ENCODE assay signal across 14 cellular contexts in genomic region chrX:108223606-108224005, GRCh38.
"Had no signal": no experiment of that assay in that cellular context is flagged by ENCODE, and none has a peak within 500 bp of the region (broad histone marks: within the 10 kb centered on the region; RNA-seq: fewer than 3 reads in every experiment).

No MANE protein-coding gene starts in this region.

- H3K4me1 Mint-ChIP-seq: stimulated activated memory B cell treated with anti-CD40 and anti-IgM and Interleukin-4, amounts not matched to agents 10 μg/mL and 1 μg/mL and 100 μg/mL, for 72 hours had no signal

- H3K4me1 ChIP-seq: parathyroid adenoma had no signal

- H3K4me3 Mint-ChIP-seq: activated T-cell treated with anti-CD3 and anti-CD28 coated beads, Interleukin-2, amount 50 U/mL, for 24 hours; stimulated activated memory B cell treated with anti-CD40 and anti-IgM and Interleukin-4, amounts not matched to agents 10 μg/mL and 1 μg/mL and 100 μg/mL, for 72 hours; type B pancreatic cell had no signal

- H3K36me3 ChIP-seq: esophagus squamous epithelium had no signal

- H3K27me3 ChIP-seq: esophagus squamous epithelium had no signal

- H3K27ac Mint-ChIP-seq: activated T-cell treated with anti-CD3 and anti-CD28 coated beads, Interleukin-2, amount 50 U/mL, for 24 hours; stimulated activated memory B cell treated with anti-CD40 and anti-IgM and Interleukin-4, amounts not matched to agents 10 μg/mL and 1 μg/mL and 100 μg/mL, for 72 hours; type B pancreatic cell had no signal

- H3K27ac ChIP-seq: parathyroid adenoma had no signal

- ATAC-seq: stimulated activated memory B cell treated with anti-CD40 and anti-IgM and Interleukin-4, amounts not matched to agents 10 μg/mL and 1 μg/mL and 100 μg/mL, for 72 hours had no signal

- H3K9me3 ChIP-seq: esophagus squamous epithelium, SK-N-SH had no signal

- DNase-seq: activated CD4-positive, alpha-beta T cell treated with anti-CD3 and anti-CD28 coated beads, Interleukin-2, amount 50 U/mL, for 48 hours; activated effector memory CD4-positive, alpha-beta T cell treated with Interleukin-2 at 50 U/mL for 16 hours; activated naive CD4-positive, alpha-beta T cell treated with anti-CD3 and anti-CD28 coated beads, Interleukin-2, amount 50 U/mL, for 16 hours; activated T-cell treated with anti-CD3 and anti-CD28 coated beads, Interleukin-2, amount 50 U/mL, for 24 hours; central memory CD4-positive, alpha-beta T cell; cortex of kidney; effector CD4-positive, alpha-beta T cell; esophagus squamous epithelium; islet precursor cell; SK-N-SH; T-helper 1 cell had no signal

- H3K9me3 Mint-ChIP-seq: activated T-cell treated with anti-CD3 and anti-CD28 coated beads, Interleukin-2, amount 50 U/mL, for 24 hours; stimulated activated memory B cell treated with anti-CD40 and anti-IgM and Interleukin-4, amounts not matched to agents 10 μg/mL and 1 μg/mL and 100 μg/mL, for 72 hours; type B pancreatic cell had no signal

- H3K27me3 Mint-ChIP-seq: stimulated activated memory B cell treated with anti-CD40 and anti-IgM and Interleukin-4, amounts not matched to agents 10 μg/mL and 1 μg/mL and 100 μg/mL, for 72 hours; type B pancreatic cell had no signal

- H3K4me3 ChIP-seq: esophagus squamous epithelium had no signal

- H3K36me3 Mint-ChIP-seq: stimulated activated memory B cell treated with anti-CD40 and anti-IgM and Interleukin-4, amounts not matched to agents 10 μg/mL and 1 μg/mL and 100 μg/mL, for 72 hours had no signal
